In the genomic region with DNA sequence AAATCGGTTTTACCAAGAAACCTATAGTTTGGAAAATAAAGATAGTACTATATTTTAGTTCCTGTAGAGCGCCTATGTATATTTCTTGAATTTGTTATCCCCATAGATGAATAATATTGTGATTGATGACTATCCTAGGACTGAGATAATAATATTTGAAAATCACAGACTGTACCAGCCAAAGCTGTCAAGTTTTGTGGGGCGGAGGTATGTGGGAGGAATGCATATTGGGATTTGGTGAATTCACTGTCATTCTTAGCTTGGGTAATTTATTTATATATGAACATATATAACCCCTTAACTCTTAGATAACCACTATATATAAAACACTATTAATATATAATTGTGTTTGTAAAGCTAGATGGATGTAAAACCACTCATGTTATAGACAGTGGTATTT, we compare ENCODE assay signal across 20 cellular contexts.
"Had no signal": no experiment of that assay in that cellular context is flagged by ENCODE, and none has a peak within 500 bp of the region (broad histone marks: within the 10 kb centered on the region; RNA-seq: fewer than 3 reads in every experiment).

No MANE protein-coding gene starts in this region.

- DNase-seq: stimulated activated CD4-positive, alpha-beta T cell treated with anti-CD3 and anti-CD28 coated beads, Interleukin-2, amount 100 ng/mL, for 48 hours; stimulated activated CD4-positive, alpha-beta T cell treated with anti-CD3 and anti-CD28 coated beads, Interleukin-4, amount 100 ng/mL, for 1 hour; stimulated activated CD4-positive, alpha-beta T cell treated with anti-CD3 and anti-CD28 coated beads, Interleukin-4, amount 100 ng/mL, for 24 hours; stimulated activated CD4-positive, alpha-beta T cell treated with anti-CD3 and anti-CD28 coated beads, Interleukin-4, amount 100 ng/mL, for 4 hours; stimulated activated CD8-positive, alpha-beta memory T cell treated with anti-CD3 and anti-CD28 coated beads, Interleukin-4, amount 100 ng/mL, for 48 hours; stimulated activated naive B cell treated with anti-CD40 and anti-IgM and Interleukin-4, amounts not matched to agents 10 μg/mL and 1 μg/mL and 100 μg/mL, for 72 hours; stimulated activated naive CD4-positive, alpha-beta T cell; stimulated activated naive CD4-positive, alpha-beta T cell treated with Interleukin-2 at 50 U/mL for 16 hours; stimulated activated naive CD8-positive, alpha-beta T cell treated with anti-CD3 and anti-CD28 coated beads, Interleukin-15, amount 100 ng/mL, for 72 hours; stimulated activated naive CD8-positive, alpha-beta T cell treated with anti-CD3 and anti-CD28 coated beads, Interleukin-15, Interleukin-2, amounts not matched to agents 100 U/mL and 50 U/mL, for 24 hours; stomach; substantia nigra; testis; thyroid gland; tibial artery; transverse colon; trophoblast cell; upper lobe of left lung; upper lobe of right lung; uterus had no signal
